In the genomic region with DNA sequence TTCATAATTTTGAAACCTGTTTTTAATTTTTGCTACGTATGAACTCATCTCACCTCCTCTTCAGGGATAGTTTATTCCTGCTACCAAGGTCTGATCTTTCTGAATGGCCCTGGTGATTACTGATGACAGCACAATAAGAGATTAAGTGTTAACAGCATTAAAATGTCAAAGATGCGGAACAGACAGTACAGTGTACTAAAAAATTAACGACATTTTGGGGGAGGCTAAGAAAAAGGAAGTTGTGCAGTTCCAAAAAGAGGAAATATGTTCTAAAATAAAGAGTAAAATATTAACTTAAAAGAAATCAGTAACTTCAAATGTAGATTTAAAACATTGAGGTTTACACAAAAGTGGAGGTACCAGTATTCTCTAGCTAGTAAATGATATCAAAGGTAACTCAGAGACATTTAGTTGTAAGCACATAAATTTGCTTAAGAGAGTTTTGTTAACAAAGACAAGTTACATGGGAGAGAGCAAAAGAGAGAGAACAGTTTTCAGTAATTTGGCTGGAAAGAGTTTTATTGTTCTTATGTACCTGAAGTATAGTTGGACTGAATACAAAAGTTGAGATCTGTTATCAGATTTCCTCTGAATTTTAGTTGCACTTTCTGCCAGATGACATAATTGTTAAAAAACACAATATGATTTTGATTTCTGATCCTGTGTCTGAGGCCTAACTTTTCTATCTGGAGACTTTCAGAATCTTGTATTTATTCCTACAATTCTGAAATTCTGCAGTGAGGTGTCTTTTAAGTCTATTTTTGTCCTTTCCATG, we compare ENCODE assay signal across 1 cellular context.
TF ChIP-seq lines count a peak whose summit lies in the region.

No MANE protein-coding gene starts in this region.

TF ChIP-seq in K562, 482 proteins besides CTCF, POLR2A, EP300 and RAD21 (continued from another document):
- TF ChIP-seq THRAP3 (IDR thresholded peaks at IDR 0.05; ENCODE audit: borderline replicate concordance) = no peak
- no peak for TF ChIP-seq ZNF668 (CRISPR knock-in tag; IDR thresholded peaks at IDR 0.05)
- TF ChIP-seq GABPB2 (CRISPR knock-in tag; conservative IDR thresholded peaks at IDR 0.05) = no peak
- no peak for TF ChIP-seq CBX3 (IDR thresholded peaks at IDR 0.05; ENCODE audit: borderline replicate concordance in 1 of 2, low read length in 2 of 2)
- TF ChIP-seq ZNF780A (CRISPR knock-in tag; IDR thresholded peaks at IDR 0.05) = no peak
- TF ChIP-seq CBFA2T2 (conservative IDR thresholded peaks at IDR 0.05) = no peak
